9 cellular contexts compared by ENCODE assay signal in the genomic region with DNA sequence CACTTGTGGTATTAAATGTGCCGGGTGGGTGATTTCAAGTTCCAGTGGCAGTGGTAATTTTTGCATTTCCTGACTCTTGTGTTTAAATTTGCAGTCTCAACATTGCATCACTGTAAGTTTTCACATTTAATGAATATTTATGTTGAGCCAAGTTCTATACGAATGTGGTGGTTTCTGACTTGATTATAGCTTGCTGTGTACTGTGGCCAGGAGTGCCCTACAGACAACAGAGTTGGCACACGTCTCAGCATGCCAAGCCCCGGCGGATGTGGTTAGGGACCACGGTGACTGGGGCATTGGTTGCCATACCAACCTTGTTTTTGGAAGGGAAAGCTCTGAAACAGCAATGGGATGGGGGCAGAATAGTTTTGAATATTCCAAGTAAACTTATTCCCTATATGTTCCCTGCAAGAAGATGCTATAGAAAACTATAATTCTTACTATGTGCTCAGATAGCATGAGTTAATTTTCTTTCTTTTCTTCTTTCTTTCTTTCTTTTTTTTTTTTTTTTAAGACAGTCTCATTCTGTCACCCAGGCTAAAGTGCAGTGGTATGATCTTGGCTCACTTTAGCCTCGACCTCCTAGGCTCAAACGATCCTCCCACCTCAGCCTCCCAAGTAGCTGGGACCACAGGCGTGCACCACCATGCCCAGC. TPM values are rescaled to one million over a fixed set of nuclear protein-coding genes. Genes with fewer than 3 reads are reported as not detected.
DNase-seq lines count a peak whose midpoint lies in the region; ATAC-seq and TF ChIP-seq lines count a peak whose summit lies in the region.
"Had no signal": no experiment of that assay in that cellular context is flagged by ENCODE, and none has a peak within 500 bp of the region (broad histone marks: within the 10 kb centered on the region; RNA-seq: fewer than 3 reads in every experiment).

No MANE protein-coding gene starts in this region.

- H3K4me1 Mint-ChIP-seq in WTC11, result peaks cover 81% of the 10 kb centered on the region

- no peaks in the 10 kb centered on the region for H3K36me3 ChIP-seq in PC-3 (ENCODE audit: low read depth, low read length)
- H3K36me3 ChIP-seq: adrenal gland had no signal

- no peaks in the 10 kb centered on the region for H3K9me2 ChIP-seq in PC-3 (replicated peaks; ENCODE audit: low read length)

- H3K79me2 ChIP-seq in PC-3 (ENCODE audit: low read length), result peaks cover 43% of the 10 kb centered on the region

- H3K4me3 ChIP-seq in PC-3 (ENCODE audit: low read length), result no peak overlapping the region
- H3K4me3 ChIP-seq: adrenal gland had no signal

- no peaks in the 10 kb centered on the region for H3K9me3 Mint-ChIP-seq in WTC11

- H3F3A ChIP-seq in PC-3 (ENCODE audit: low read length, unreplicated experiment), result no peaks in the 10 kb centered on the region

- no peak overlapping the region for H3K27ac ChIP-seq in PC-3 (ENCODE audit: low read length)
- H3K27ac ChIP-seq: adrenal gland had no signal

- TF ChIP-seq CTCF in WTC11 (IDR thresholded peaks at IDR 0.05) (no peak), PC-3 (conservative IDR thresholded peaks at IDR 0.05; ENCODE audit: low read depth, low read length) (no peak)

- H3K4me3 Mint-ChIP-seq in WTC11, result no peak overlapping the region

- H3K36me3 Mint-ChIP-seq in WTC11, result no peaks in the 10 kb centered on the region

- intact Hi-C loops in PC-3 (cut with micrococcal nuclease), result no loop called here

- ATAC-seq in WTC11, result no peak
- no peak for ATAC-seq in PC-3

- no TSS peak for BruUV-seq in PC-3 (replicated peaks; lab: Mats Ljungman, UMichigan)

- H3K27me3 Mint-ChIP-seq in WTC11 (ENCODE audit: low read depth), result no peaks in the 10 kb centered on the region

- H3K9me3 ChIP-seq in PC-3 (ENCODE audit: low read length), result no peaks in the 10 kb centered on the region
- H3K9me3 ChIP-seq: adrenal gland had no signal

- peak overlapping the region; percentile 91 for H3K27ac Mint-ChIP-seq in WTC11

- peaks cover 2% of the 10 kb centered on the region; the same call in 1 of the 2 replicates for H3K4me1 ChIP-seq in PC-3 (ENCODE audit: insufficient read depth, low read length)

- POLR2A ChIA-PET in WTC11 (lab: Charles Lee) (interaction anchor here (0.6 kb wide), 1 partner anchor 140 kb away, joined by 5 read pairs; no protein-coding TSS in a partner anchor), PC-3 (lab: Charles Lee; ENCODE audit: unreplicated experiment) (no interaction called here)

- H2AFZ ChIP-seq in PC-3 (ENCODE audit: low read length), result no peak overlapping the region

- no peak overlapping the region for H3K9ac ChIP-seq in PC-3 (ENCODE audit: low read length)

- DNase-seq in A172 (ENCODE audit: low spot score) (peak; percentile 39), GF-D8 (lab: John Stamatoyannopoulos, UW) (peak; percentile 1), WTC11 (ENCODE audit: low spot score) (no peak), fibroblast of peridontal ligament (ENCODE audit: extremely low read depth) (peak; percentile 51), HuH-7.5 (ENCODE audit: low spot score) (no peak), RKO (ENCODE audit: low spot score) (no peak), HK-2 (ENCODE audit: unreplicated experiment) (no peak), PC-3 (no peak)

- H4K20me1 ChIP-seq in PC-3 (ENCODE audit: low read length), result no peaks in the 10 kb centered on the region; the same call in 1 of the 2 replicates

- H3K4me2 ChIP-seq in PC-3 (ENCODE audit: low read length), result no peak overlapping the region

- CTCF ChIA-PET in WTC11 (lab: Charles Lee) (interaction anchor here (0.6 to 1.1 kb wide), 2 partner anchors 17 to 99 kb away, joined by 3 read pairs; no protein-coding TSS in a partner anchor), PC-3 (lab: Charles Lee) (no interaction called here)

- H3K27me3 ChIP-seq in PC-3 (ENCODE audit: low read length), result no peaks in the 10 kb centered on the region
- H3K27me3 ChIP-seq: adrenal gland had no signal

TF ChIP-seq in WTC11, 78 proteins besides CTCF, POLR2A, EP300 and RAD21:
- TF ChIP-seq, protein P1, sequence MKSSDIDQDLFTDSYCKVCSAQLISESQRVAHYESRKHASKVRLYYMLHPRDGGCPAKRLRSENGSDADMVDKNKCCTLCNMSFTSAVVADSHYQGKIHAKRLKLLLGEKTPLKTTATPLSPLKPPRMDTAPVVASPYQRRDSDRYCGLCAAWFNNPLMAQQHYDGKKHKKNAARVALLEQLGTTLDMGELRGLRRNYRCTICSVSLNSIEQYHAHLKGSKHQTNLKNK (CRISPR knock-in tag; IDR thresholded peaks at IDR 0.05), result no peak
- TF ChIP-seq ZBTB21 (CRISPR knock-in tag; IDR thresholded peaks at IDR 0.05; ENCODE audit: borderline replicate concordance) (no peak), ZNF317 (CRISPR knock-in tag; IDR thresholded peaks at IDR 0.05; ENCODE audit: borderline replicate concordance, low read depth) (no peak)

RNA-seq across cellular contexts. Expression of a gene that starts 16.0 kb away (rescaled TPM):
- 3.0 and 3.8 TPM in 2 replicates for total RNA-seq in A172 (2014; rRNA removed; shearing (Covaris generic))
- 20.6 to 25.4 TPM (median 21.6 TPM) in 3 replicates for total RNA-seq in WTC11 (2021)
- 8.1 and 9.4 TPM in 2 replicates for total RNA-seq in PC-3 (2014; rRNA removed)

Comparison
In these comparisons a context has a peak if more than half of its experiments do, and no peak if none do; other contexts are left out.
1. DNase-seq: peak in A172 (single experiment), GF-D8 (single experiment) and fibroblast of peridontal ligament (single experiment); none in WTC11 (single experiment), HuH-7.5 (single experiment), RKO (single experiment), HK-2 (single experiment) and PC-3 (single experiment).